13 cellular contexts compared by ENCODE assay signal in genomic region chr6:130575557-130575956, GRCh38.
DNase-seq lines count a peak whose midpoint lies in the region; ATAC-seq and TF ChIP-seq lines count a peak whose summit lies in the region.
"Had no signal": no experiment of that assay in that cellular context is flagged by ENCODE, and none has a peak within 500 bp of the region (broad histone marks: within the 10 kb centered on the region; RNA-seq: fewer than 3 reads in every experiment).

No MANE protein-coding gene starts in this region.

- intact Hi-C loops in activated CD4-positive, alpha-beta T cell treated with anti-CD3 and anti-CD28 coated beads, Interleukin-2, amount 10 ng/mL, durations not matched to agents 24 days and 14 days (cut with micrococcal nuclease) = loop anchor here (5.0 kb wide), 1 partner anchor 122 kb away; no protein-coding TSS in a partner anchor
- intact Hi-C loops in activated T-helper 1 cell treated with anti-CD3 and anti-CD28 coated beads, Interleukin-12 subunit alpha, Interleukin-12 subunit beta, Interleukin-2, Interleukin-4 antibody, amounts not matched to agents 30 ng/mL and 10 ng/mL and 1 ng/mL, durations not matched to agents 14 hours and 24 hours and 36 hours (cut with micrococcal nuclease) = loop anchor here (5.0 kb wide), 2 partner anchors 122 to 443 kb away; no protein-coding TSS in a partner anchor

- H3K36me3 Mint-ChIP-seq in activated CD4-positive, alpha-beta T cell treated with anti-CD3 and anti-CD28 coated beads, Interleukin-2, amount 10 ng/mL, durations not matched to agents 24 days and 14 days (ENCODE audit: low read depth) = peaks cover 39% of the 10 kb centered on the region
- H3K36me3 Mint-ChIP-seq in GM23338 (ENCODE audit: low read depth) (no peaks in the 10 kb centered on the region), type B pancreatic cell (no peaks in the 10 kb centered on the region)
- H3K36me3 Mint-ChIP-seq in activated T-helper 1 cell treated with anti-CD3 and anti-CD28 coated beads, Interleukin-12 subunit alpha, Interleukin-12 subunit beta, Interleukin-2, Interleukin-4 antibody, amounts not matched to agents 30 ng/mL and 10 ng/mL and 1 ng/mL, durations not matched to agents 14 hours and 24 hours and 36 hours (ENCODE audit: low read depth) = peaks cover 29% of the 10 kb centered on the region
- no peaks in the 10 kb centered on the region for H3K36me3 Mint-ChIP-seq in stimulated activated effector memory CD8-positive, alpha-beta T cell treated with anti-CD3 and anti-CD28 coated beads, Interleukin-12 subunit alpha, Interleukin-12 subunit beta, amount 100 ng/mL, for 72 hours

- peak overlapping the region; percentile 74 for H3K27ac Mint-ChIP-seq in activated CD4-positive, alpha-beta T cell treated with anti-CD3 and anti-CD28 coated beads, Interleukin-2, amount 10 ng/mL, durations not matched to agents 24 days and 14 days
- H3K27ac Mint-ChIP-seq in GM23338 (no peak overlapping the region), type B pancreatic cell (no peak overlapping the region)
- H3K27ac Mint-ChIP-seq in activated T-helper 1 cell treated with anti-CD3 and anti-CD28 coated beads, Interleukin-12 subunit alpha, Interleukin-12 subunit beta, Interleukin-2, Interleukin-4 antibody, amounts not matched to agents 30 ng/mL and 10 ng/mL and 1 ng/mL, durations not matched to agents 14 hours and 24 hours and 36 hours = peak overlapping the region; percentile 72
- H3K27ac Mint-ChIP-seq in stimulated activated effector memory CD8-positive, alpha-beta T cell treated with anti-CD3 and anti-CD28 coated beads, Interleukin-12 subunit alpha, Interleukin-12 subunit beta, amount 100 ng/mL, for 72 hours = peak overlapping the region; percentile 75

- no peak overlapping the region for H3K4me3 ChIP-seq in GM23338

- no peaks in the 10 kb centered on the region for H3K27me3 ChIP-seq in GM23338 (ENCODE audit: insufficient read depth)

- H3K4me2 ChIP-seq in GM23338 = no peak overlapping the region

- H3K4me3 Mint-ChIP-seq in activated CD4-positive, alpha-beta T cell treated with anti-CD3 and anti-CD28 coated beads, Interleukin-2, amount 10 ng/mL, durations not matched to agents 24 days and 14 days = peak overlapping the region; percentile 75
- no peak overlapping the region for H3K4me3 Mint-ChIP-seq in GM23338
- H3K4me3 Mint-ChIP-seq in activated T-helper 1 cell treated with anti-CD3 and anti-CD28 coated beads, Interleukin-12 subunit alpha, Interleukin-12 subunit beta, Interleukin-2, Interleukin-4 antibody, amounts not matched to agents 30 ng/mL and 10 ng/mL and 1 ng/mL, durations not matched to agents 14 hours and 24 hours and 36 hours = peak overlapping the region; percentile 62
- H3K4me3 Mint-ChIP-seq in stimulated activated effector memory CD8-positive, alpha-beta T cell treated with anti-CD3 and anti-CD28 coated beads, Interleukin-12 subunit alpha, Interleukin-12 subunit beta, amount 100 ng/mL, for 72 hours = peak overlapping the region; percentile 15
- H3K4me3 Mint-ChIP-seq in type B pancreatic cell = no peak overlapping the region

- peaks cover 31% of the 10 kb centered on the region for H3K9me3 Mint-ChIP-seq in activated CD4-positive, alpha-beta T cell treated with anti-CD3 and anti-CD28 coated beads, Interleukin-2, amount 10 ng/mL, durations not matched to agents 24 days and 14 days
- H3K9me3 Mint-ChIP-seq in GM23338 (peaks cover 3% of the 10 kb centered on the region; the same call in 1 of the 3 replicates), type B pancreatic cell (no peaks in the 10 kb centered on the region)
- H3K9me3 Mint-ChIP-seq in activated T-helper 1 cell treated with anti-CD3 and anti-CD28 coated beads, Interleukin-12 subunit alpha, Interleukin-12 subunit beta, Interleukin-2, Interleukin-4 antibody, amounts not matched to agents 30 ng/mL and 10 ng/mL and 1 ng/mL, durations not matched to agents 14 hours and 24 hours and 36 hours = peaks cover 40% of the 10 kb centered on the region
- peaks cover 4% of the 10 kb centered on the region for H3K9me3 Mint-ChIP-seq in stimulated activated effector memory CD8-positive, alpha-beta T cell treated with anti-CD3 and anti-CD28 coated beads, Interleukin-12 subunit alpha, Interleukin-12 subunit beta, amount 100 ng/mL, for 72 hours

- H3F3A ChIP-seq in GM23338 (replicated peaks; ENCODE audit: low read depth) = no peaks in the 10 kb centered on the region

- H3K27me3 Mint-ChIP-seq in activated CD4-positive, alpha-beta T cell treated with anti-CD3 and anti-CD28 coated beads, Interleukin-2, amount 10 ng/mL, durations not matched to agents 24 days and 14 days = no peaks in the 10 kb centered on the region
- H3K27me3 Mint-ChIP-seq in GM23338 (ENCODE audit: insufficient read depth, low read depth, poor library complexity) (no peaks in the 10 kb centered on the region), type B pancreatic cell (no peaks in the 10 kb centered on the region)
- no peaks in the 10 kb centered on the region for H3K27me3 Mint-ChIP-seq in activated T-helper 1 cell treated with anti-CD3 and anti-CD28 coated beads, Interleukin-12 subunit alpha, Interleukin-12 subunit beta, Interleukin-2, Interleukin-4 antibody, amounts not matched to agents 30 ng/mL and 10 ng/mL and 1 ng/mL, durations not matched to agents 14 hours and 24 hours and 36 hours (ENCODE audit: insufficient read depth)

- no peak overlapping the region for H3K27ac ChIP-seq in GM23338 (ENCODE audit: low read depth)
- H3K27ac ChIP-seq: parathyroid adenoma had no signal

- no peak for DNase-seq in activated CD4-positive, alpha-beta T cell treated with anti-CD3 and anti-CD28 coated beads, Interleukin-2, amount 10 ng/mL, durations not matched to agents 24 days and 14 days
- no peak for DNase-seq in activated CD4-positive, alpha-beta T cell treated with anti-CD3 and anti-CD28 coated beads for 1 hour
- no peak for DNase-seq in GM23338 (ENCODE audit: low spot score)
- DNase-seq in activated T-helper 1 cell treated with anti-CD3 and anti-CD28 coated beads, Interleukin-12 subunit alpha, Interleukin-12 subunit beta, Interleukin-2, Interleukin-4 antibody, amounts not matched to agents 30 ng/mL and 10 ng/mL and 1 ng/mL, durations not matched to agents 14 hours and 24 hours and 36 hours (ENCODE audit: low spot score) = no peak
- DNase-seq in stimulated activated effector memory CD8-positive, alpha-beta T cell treated with anti-CD3 and anti-CD28 coated beads, Interleukin-12 subunit alpha, Interleukin-12 subunit beta, amount 100 ng/mL, for 72 hours (ENCODE audit: low spot score in 2 of 2) = no peak
- no peak for DNase-seq in NCI-H2171 treated with DMSO at 0.1 percent for 48 hours (lab: John Stamatoyannopoulos, UW)
- DNase-seq in SW 1271 (lab: John Stamatoyannopoulos, UW) = no peak
- DNase-seq in type B pancreatic cell (ENCODE audit: extremely low spot score, unreplicated experiment) = no peak
- DNase-seq: hypothalamus, IMR-90, T1000 had no signal

- no peaks in the 10 kb centered on the region for H3K36me3 ChIP-seq in GM23338 (ENCODE audit: insufficient read depth)

- ATAC-seq in GM23338 = no peak
- ATAC-seq in stimulated activated effector memory CD8-positive, alpha-beta T cell treated with anti-CD3 and anti-CD28 coated beads, Interleukin-12 subunit alpha, Interleukin-12 subunit beta, amount 100 ng/mL, for 72 hours = no peak
- ATAC-seq: left colon had no signal

- H4K20me1 ChIP-seq in GM23338 (replicated peaks; ENCODE audit: insufficient read depth) = no peaks in the 10 kb centered on the region

- no peaks in the 10 kb centered on the region for H3K4me1 ChIP-seq in GM23338 (ENCODE audit: insufficient read depth)
- H3K4me1 ChIP-seq: parathyroid adenoma had no signal

- no peaks in the 10 kb centered on the region for H3K79me2 ChIP-seq in GM23338 (replicated peaks; ENCODE audit: insufficient read depth)
- H3K79me2 ChIP-seq: parathyroid adenoma had no signal

- peaks cover 41% of the 10 kb centered on the region for H3K4me1 Mint-ChIP-seq in activated CD4-positive, alpha-beta T cell treated with anti-CD3 and anti-CD28 coated beads, Interleukin-2, amount 10 ng/mL, durations not matched to agents 24 days and 14 days
- no peaks in the 10 kb centered on the region for H3K4me1 Mint-ChIP-seq in GM23338
- peaks cover 48% of the 10 kb centered on the region for H3K4me1 Mint-ChIP-seq in activated T-helper 1 cell treated with anti-CD3 and anti-CD28 coated beads, Interleukin-12 subunit alpha, Interleukin-12 subunit beta, Interleukin-2, Interleukin-4 antibody, amounts not matched to agents 30 ng/mL and 10 ng/mL and 1 ng/mL, durations not matched to agents 14 hours and 24 hours and 36 hours (ENCODE audit: low read depth)
- H3K4me1 Mint-ChIP-seq in stimulated activated effector memory CD8-positive, alpha-beta T cell treated with anti-CD3 and anti-CD28 coated beads, Interleukin-12 subunit alpha, Interleukin-12 subunit beta, amount 100 ng/mL, for 72 hours = peaks cover 29% of the 10 kb centered on the region
- H3K4me1 Mint-ChIP-seq in type B pancreatic cell (ENCODE audit: unreplicated experiment) = no peaks in the 10 kb centered on the region

- no peak for TF ChIP-seq CTCF in GM23338 (conservative IDR thresholded peaks at IDR 0.05; ENCODE audit: low read depth in 2 of 2)
- TF ChIP-seq CTCF in type B pancreatic cell (conservative IDR thresholded peaks at IDR 0.05) = no peak

- no peaks in the 10 kb centered on the region for H3K9me2 ChIP-seq in GM23338 (ENCODE audit: insufficient read depth)

- H2AFZ ChIP-seq in GM23338 = peak overlapping the region; percentile 64; the same call in 1 of the 2 replicates
- H2AFZ ChIP-seq: parathyroid adenoma had no signal

TF ChIP-seq in GM23338, 12 proteins besides CTCF, POLR2A, EP300 and RAD21:
- no peak for TF ChIP-seq ZNF114 (CRISPR knock-in tag; IDR thresholded peaks at IDR 0.05)

Comparison
In these comparisons a context has a peak if more than half of its experiments do, and no peak if none do; other contexts are left out.
1. H3K27ac Mint-ChIP-seq: peak in activated CD4-positive, alpha-beta T cell treated with anti-CD3 and anti-CD28 coated beads, Interleukin-2, amount 10 ng/mL, durations not matched to agents 24 days and 14 days (single experiment), activated T-helper 1 cell treated with anti-CD3 and anti-CD28 coated beads, Interleukin-12 subunit alpha, Interleukin-12 subunit beta, Interleukin-2, Interleukin-4 antibody, amounts not matched to agents 30 ng/mL and 10 ng/mL and 1 ng/mL, durations not matched to agents 14 hours and 24 hours and 36 hours (single experiment) and stimulated activated effector memory CD8-positive, alpha-beta T cell treated with anti-CD3 and anti-CD28 coated beads, Interleukin-12 subunit alpha, Interleukin-12 subunit beta, amount 100 ng/mL, for 72 hours (single experiment); none in GM23338 (single experiment) and type B pancreatic cell (single experiment).
2. H3K4me3 Mint-ChIP-seq: peak in activated CD4-positive, alpha-beta T cell treated with anti-CD3 and anti-CD28 coated beads, Interleukin-2, amount 10 ng/mL, durations not matched to agents 24 days and 14 days (single experiment), activated T-helper 1 cell treated with anti-CD3 and anti-CD28 coated beads, Interleukin-12 subunit alpha, Interleukin-12 subunit beta, Interleukin-2, Interleukin-4 antibody, amounts not matched to agents 30 ng/mL and 10 ng/mL and 1 ng/mL, durations not matched to agents 14 hours and 24 hours and 36 hours (single experiment) and stimulated activated effector memory CD8-positive, alpha-beta T cell treated with anti-CD3 and anti-CD28 coated beads, Interleukin-12 subunit alpha, Interleukin-12 subunit beta, amount 100 ng/mL, for 72 hours (single experiment); none in GM23338 (single experiment) and type B pancreatic cell (single experiment).